ENCODE assay signal across 1 cellular context in genomic region chr1:34859442-34860200, GRCh38.
TF ChIP-seq lines count a peak whose summit lies in the region.

Gene SMIM12 (minus strand): TSS chr1:34859749. CDS start chr1:34855977, 3,772 bp downstream.

TF ChIP-seq in HepG2, 621 proteins besides CTCF, POLR2A, EP300 and RAD21 (continued from another document and continues in another):
- TF ChIP-seq HNF1A (IDR thresholded peaks at IDR 0.05; ENCODE audit: low read depth) (no peak), HNF1A (CRISPR knock-in tag; IDR thresholded peaks at IDR 0.05; ENCODE audit: borderline replicate concordance) (peak; percentile 66), ZNF224 (CRISPR knock-in tag; IDR thresholded peaks at IDR 0.05) (peak; percentile 78; the same call in 1 of the 2 replicates), ZNF761 (CRISPR knock-in tag; conservative IDR thresholded peaks at IDR 0.05) (no peak), MTA3 (CRISPR knock-in tag; IDR thresholded peaks at IDR 0.05) (no peak), CCAR2 (optimal IDR thresholded peaks at IDR 0.05; ENCODE audit: low read depth, low read length) (peak; percentile 34), KLF15 (CRISPR knock-in tag; IDR thresholded peaks at IDR 0.05; ENCODE audit: borderline replicate concordance) (0 out of 2 replicates have a peak, but pooled peaks have one; percentile 45), FUBP1 (CRISPR knock-in tag; IDR thresholded peaks at IDR 0.05; ENCODE audit: borderline replicate concordance) (no peak), SOX6 (IDR thresholded peaks at IDR 0.05) (no peak), SOX6 (CRISPR knock-in tag; IDR thresholded peaks at IDR 0.05) (peak; percentile 68; the same call in 1 of the 2 replicates), RARG (CRISPR knock-in tag; IDR thresholded peaks at IDR 0.05; ENCODE audit: low read depth) (no peak), ZNF609 (CRISPR knock-in tag; IDR thresholded peaks at IDR 0.05; ENCODE audit: borderline replicate concordance) (peak; percentile 71; the same call in 1 of the 2 replicates), ZBTB34 (CRISPR knock-in tag; IDR thresholded peaks at IDR 0.05) (no peak; the same call in 1 of the 2 replicates), ZNF281 (CRISPR knock-in tag; IDR thresholded peaks at IDR 0.05; ENCODE audit: borderline replicate concordance) (peak; percentile 42; the same call in 1 of the 2 replicates), ZBTB40 (IDR thresholded peaks at IDR 0.05) (no peak), ZBTB40 (CRISPR knock-in tag; IDR thresholded peaks at IDR 0.05) (peak; percentile 87), ZNF564 (CRISPR knock-in tag; IDR thresholded peaks at IDR 0.05) (peak; percentile 71; the same call in 1 of the 2 replicates), ZNF770 (CRISPR knock-in tag; IDR thresholded peaks at IDR 0.05) (peak; percentile 50), TBP (CRISPR knock-in tag; IDR thresholded peaks at IDR 0.05) (peak; percentile 27; the same call in 1 of the 2 replicates), ZNF629 (CRISPR knock-in tag; conservative IDR thresholded peaks at IDR 0.05) (no peak; the same call in 1 of the 2 replicates), PRPF4 (IDR thresholded peaks at IDR 0.05; ENCODE audit: low read depth, low read length, poor library complexity, severe bottlenecking) (no peak), ADNP (CRISPR knock-in tag; IDR thresholded peaks at IDR 0.05) (no peak), ZNF350 (CRISPR knock-in tag; IDR thresholded peaks at IDR 0.05; ENCODE audit: borderline replicate concordance, low read depth) (peak; percentile 37; the same call in 1 of the 2 replicates)
